ENCODE assay signal across 16 cellular contexts in genomic region chr6:157239148-157239547, GRCh38.
"Had no signal": no experiment of that assay in that cellular context is flagged by ENCODE, and none has a peak within 500 bp of the region (broad histone marks: within the 10 kb centered on the region; RNA-seq: fewer than 3 reads in every experiment).

No MANE protein-coding gene starts in this region.

- H3K4me3 ChIP-seq: adrenal gland, neural progenitor cell had no signal

- H3K27ac ChIP-seq: neural progenitor cell, parathyroid adenoma had no signal

- H3K4me3 Mint-ChIP-seq: activated naive CD4-positive, alpha-beta T cell treated with anti-CD3 and anti-CD28 coated beads, Interleukin-2, amount 10 ng/mL, durations not matched to agents 7 days and 5 days; neural progenitor cell; stimulated activated naive CD8-positive, alpha-beta T cell treated with anti-CD3 and anti-CD28 coated beads, Interleukin-15, amount 100 ng/mL, for 72 hours; T-helper 1 cell treated with Interleukin-12 subunit alpha and Interleukin-12 subunit beta and Interleukin-4 antibody, amounts not matched to agents 30 μg/mL and 1 μg/mL, for 36 hours had no signal

- H3K9me3 ChIP-seq: adrenal gland, gastrocnemius medialis had no signal

- H3K36me3 ChIP-seq: adrenal gland, gastrocnemius medialis, neural progenitor cell had no signal

- H3K27me3 ChIP-seq: adrenal gland had no signal

- DNase-seq: activated CD4-positive, alpha-beta T cell treated with anti-CD3 and anti-CD28 coated beads, Interleukin-2, amount 50 U/mL, for 1 hour; activated CD4-positive, CD25-positive, alpha-beta regulatory T cell; activated naive CD4-positive, alpha-beta T cell treated with anti-CD3 and anti-CD28 coated beads, Interleukin-2, amount 10 ng/mL, durations not matched to agents 7 days and 5 days; adrenal gland; gastrocnemius medialis; kidney; left ventricle myocardium superior; midbrain; retina; stimulated activated CD4-positive, alpha-beta T cell treated with anti-CD3 and anti-CD28 coated beads, Interleukin-4, amount 100 ng/mL, for 4 hours; stimulated activated naive CD8-positive, alpha-beta T cell treated with anti-CD3 and anti-CD28 coated beads, Interleukin-15, amount 100 ng/mL, for 72 hours; trophoblast cell had no signal

- H3K9me3 Mint-ChIP-seq: activated naive CD4-positive, alpha-beta T cell treated with anti-CD3 and anti-CD28 coated beads, Interleukin-2, amount 10 ng/mL, durations not matched to agents 7 days and 5 days; activated T-helper 2 cell treated with anti-CD3 and anti-CD28 coated beads, Interferon-gamma antibody, Interleukin-2, Interleukin-4, amounts not matched to agents 10 μg/mL and 5 μg/mL and 100 μg/mL, durations not matched to agents 14 hours and 24 hours and 36 hours had no signal

- H3K27ac Mint-ChIP-seq: activated naive CD4-positive, alpha-beta T cell treated with anti-CD3 and anti-CD28 coated beads, Interleukin-2, amount 10 ng/mL, durations not matched to agents 7 days and 5 days; activated T-helper 2 cell treated with anti-CD3 and anti-CD28 coated beads, Interferon-gamma antibody, Interleukin-2, Interleukin-4, amounts not matched to agents 10 μg/mL and 5 μg/mL and 100 μg/mL, durations not matched to agents 14 hours and 24 hours and 36 hours; neural progenitor cell; stimulated activated naive CD8-positive, alpha-beta T cell treated with anti-CD3 and anti-CD28 coated beads, Interleukin-15, amount 100 ng/mL, for 72 hours; T-helper 1 cell treated with Interleukin-12 subunit alpha and Interleukin-12 subunit beta and Interleukin-4 antibody, amounts not matched to agents 30 μg/mL and 1 μg/mL, for 36 hours had no signal
